In the genomic region with DNA sequence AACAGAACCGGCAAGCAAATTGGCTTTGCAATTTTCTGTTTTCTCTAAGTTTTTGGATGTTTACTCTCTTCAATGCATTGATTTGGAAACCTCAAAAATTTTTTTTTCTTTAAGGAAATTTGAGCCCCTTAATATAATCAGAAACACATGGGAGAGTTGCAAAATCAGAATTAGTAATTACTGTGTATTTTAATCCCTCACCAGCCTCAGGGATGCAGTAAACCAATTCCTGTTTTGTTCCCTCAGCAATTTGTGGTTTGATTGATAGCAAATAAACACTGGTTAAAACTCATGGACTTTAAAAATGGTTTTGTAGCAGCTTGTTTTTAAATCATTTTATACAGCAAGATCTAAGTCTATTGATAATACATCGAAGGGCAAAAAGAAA, we compare ENCODE assay signal across 14 cellular contexts.
DNase-seq lines count a peak whose midpoint lies in the region; ATAC-seq and TF ChIP-seq lines count a peak whose summit lies in the region.
"Had no signal": no experiment of that assay in that cellular context is flagged by ENCODE, and none has a peak within 500 bp of the region (broad histone marks: within the 10 kb centered on the region; RNA-seq: fewer than 3 reads in every experiment).

No MANE protein-coding gene starts in this region.

- H3K4me3 ChIP-seq in PC-3 (ENCODE audit: low read length), result no peak overlapping the region
- H3K4me3 ChIP-seq in fibroblast of mammary gland (ENCODE audit: control insufficient read depth, low read depth, low read length), result no peak overlapping the region

- no peak for ATAC-seq in PC-3

- H3K27me3 ChIP-seq in PC-3 (ENCODE audit: low read length), result no peaks in the 10 kb centered on the region

- CTCF ChIA-PET in PC-3 (lab: Charles Lee), result no interaction called here

- DNase-seq in GM03348 (ENCODE audit: low spot score), result peak; percentile 68
- no peak for DNase-seq in PC-3
- DNase-seq in fibroblast of mammary gland (ENCODE audit: low read depth), result peak; percentile 84
- DNase-seq in HUDEP-2 (lab: John Stamatoyannopoulos, UW; ENCODE audit: unreplicated experiment in 76 of 76), result no peak
- no peak for DNase-seq in AG08396 (ENCODE audit: low spot score)
- DNase-seq in GM13976 (ENCODE audit: low spot score), result no peak
- DNase-seq: CD4-positive, CD25-positive, alpha-beta regulatory T cell; MV-4-11; NCI-H1417 treated with DMSO at 0.1 percent for 48 hours; NCI-H2029; NCI-H2171 treated with DMSO at 0.1 percent for 48 hours; NCI-H510A; RPMI8226 had no signal

- no peaks in the 10 kb centered on the region for H4K20me1 ChIP-seq in PC-3 (ENCODE audit: low read length)

- peaks cover 11% of the 10 kb centered on the region for H3K4me1 ChIP-seq in PC-3 (ENCODE audit: insufficient read depth, low read length)

- peaks cover 35% of the 10 kb centered on the region for H3K36me3 ChIP-seq in PC-3 (ENCODE audit: low read depth, low read length)

- BruUV-seq in PC-3 (replicated peaks; lab: Mats Ljungman, UMichigan), result TSS peak; percentile 4

- H3K4me3 Mint-ChIP-seq in nephron, result no peak overlapping the region
- H3K4me3 Mint-ChIP-seq: CD4-positive, CD25-positive, alpha-beta regulatory T cell had no signal

- H3K9me3 ChIP-seq in PC-3 (ENCODE audit: low read length), result no peaks in the 10 kb centered on the region

- no peaks in the 10 kb centered on the region for H3F3A ChIP-seq in PC-3 (ENCODE audit: low read length, unreplicated experiment)

- intact Hi-C loops in PC-3 (cut with micrococcal nuclease), result no loop called here

- H3K27ac ChIP-seq in PC-3 (ENCODE audit: low read length), result no peak overlapping the region

- H3K79me2 ChIP-seq in PC-3 (ENCODE audit: low read length), result peaks cover 6% of the 10 kb centered on the region

- H3K9me3 Mint-ChIP-seq in nephron, result no peaks in the 10 kb centered on the region
- H3K9me3 Mint-ChIP-seq: CD4-positive, CD25-positive, alpha-beta regulatory T cell had no signal

- H3K4me2 ChIP-seq in PC-3 (ENCODE audit: low read length), result no peak overlapping the region

- H2AFZ ChIP-seq in PC-3 (ENCODE audit: low read length), result no peak overlapping the region

- no peaks in the 10 kb centered on the region for H3K9me2 ChIP-seq in PC-3 (replicated peaks; ENCODE audit: low read length)

- H3K27ac Mint-ChIP-seq in nephron, result peak overlapping the region; percentile 25 to 80 (median 71)
- H3K27ac Mint-ChIP-seq: CD4-positive, CD25-positive, alpha-beta regulatory T cell had no signal

- peaks cover 33% of the 10 kb centered on the region for H3K36me3 Mint-ChIP-seq in nephron (ENCODE audit: low read depth)
- H3K36me3 Mint-ChIP-seq: CD4-positive, CD25-positive, alpha-beta regulatory T cell had no signal

- H3K27me3 Mint-ChIP-seq in nephron (ENCODE audit: low read depth), result no peaks in the 10 kb centered on the region

- in situ Hi-C loops in GM13976 (cut with MboI; ENCODE audit: low sequenced_read_pairs, unreplicated experiment), result no loop called here

- TF ChIP-seq CTCF in PC-3 (conservative IDR thresholded peaks at IDR 0.05; ENCODE audit: low read depth, low read length) (no peak), fibroblast of mammary gland (conservative IDR thresholded peaks at IDR 0.05; ENCODE audit: control insufficient read depth, insufficient read depth, low read depth, low read length) (no peak), nephron (IDR thresholded peaks at IDR 0.05; ENCODE audit: unreplicated experiment in 3 of 3) (no peak), GM13976 (IDR thresholded peaks at IDR 0.05; ENCODE audit: borderline replicate concordance, control extremely low read depth, extremely low read depth, insufficient read depth, missing control alignments) (no peak)

- H3K4me1 Mint-ChIP-seq in nephron, result peaks cover 40% of the 10 kb centered on the region

- POLR2A ChIA-PET in PC-3 (lab: Charles Lee; ENCODE audit: unreplicated experiment), result no interaction called here

- H3K9ac ChIP-seq in PC-3 (ENCODE audit: low read length), result no peak overlapping the region

Comparison
In these comparisons a context has a peak if more than half of its experiments do, and no peak if none do; other contexts are left out.
1. DNase-seq: peak in GM03348 (single experiment) and fibroblast of mammary gland (single experiment); none in PC-3 (single experiment), HUDEP-2 (0 of 76), AG08396 (single experiment) and GM13976 (single experiment).